20 cellular contexts compared by ENCODE assay signal in the genomic region with DNA sequence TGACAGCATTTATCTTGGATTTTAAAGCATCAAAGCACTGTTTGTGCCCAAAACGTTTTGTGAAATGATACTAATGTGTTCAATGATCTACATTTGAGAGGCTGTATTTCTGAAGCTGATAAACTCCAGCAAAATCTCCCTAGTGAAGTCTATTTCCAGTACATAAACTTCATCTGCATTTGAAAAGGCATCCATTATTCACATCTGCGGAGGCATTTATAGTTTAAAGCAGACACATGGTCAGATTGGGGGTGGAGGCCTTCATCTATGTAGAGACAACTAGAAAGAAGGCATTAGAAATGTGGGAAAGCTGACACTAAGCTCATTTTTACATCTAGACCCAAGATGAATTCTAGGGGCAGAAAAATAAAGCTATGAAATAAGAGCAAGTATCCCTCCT.
"Had no signal": no experiment of that assay in that cellular context is flagged by ENCODE, and none has a peak within 500 bp of the region (broad histone marks: within the 10 kb centered on the region; RNA-seq: fewer than 3 reads in every experiment).

No MANE protein-coding gene starts in this region.

- H3K27ac ChIP-seq: Peyer's patch, RWPE1, SJCRH30 had no signal

- H3K4me2 ChIP-seq: SK-N-SH had no signal

- H3K9me3 ChIP-seq: Peyer's patch, SK-N-SH had no signal

- DNase-seq: activated CD4-positive, alpha-beta T cell treated with anti-CD3 and anti-CD28 coated beads for 4 hours; activated CD8-positive, alpha-beta T cell treated with anti-CD3 and anti-CD28 coated beads, Interleukin-2, amount 10 ng/mL, durations not matched to agents 7 days and 5 days; activated effector memory CD4-positive, alpha-beta T cell treated with Interleukin-2 at 50 U/mL for 16 hours; activated naive CD4-positive, alpha-beta T cell; activated T-cell treated with anti-CD3 and anti-CD28 coated beads, Interleukin-2, amount 50 U/mL, for 24 hours; aorta; Karpas-422; MM.1S; NCI-H1105; NCI-H1436; NCI-H1694 treated with DMSO at 0.1 percent for 48 hours; NCI-H2029 treated with DMSO at 0.1 percent for 48 hours; NCI-H524; Peyer's patch; Right ventricle myocardium superior; SJCRH30; SK-N-SH; SW 1271 had no signal

- H3K9ac ChIP-seq: SK-N-SH had no signal

- ATAC-seq: activated CD4-positive, CD25-positive, alpha-beta regulatory T cell treated with anti-CD3 and anti-CD28 coated beads, Interleukin-2, amount 50 U/mL, for 24 hours; activated CD8-positive, alpha-beta T cell treated with anti-CD3 and anti-CD28 coated beads, Interleukin-2, amount 10 ng/mL, durations not matched to agents 7 days and 5 days had no signal

- H3K27me3 ChIP-seq: Peyer's patch, SJCRH30 had no signal

- H3K4me1 ChIP-seq: Peyer's patch had no signal

- H3K36me3 ChIP-seq: Peyer's patch, SJCRH30 had no signal

- H3K4me3 ChIP-seq: Peyer's patch, SJCRH30 had no signal
